Comparison of ENCODE assay signal across 1 cellular context in the genomic region with DNA sequence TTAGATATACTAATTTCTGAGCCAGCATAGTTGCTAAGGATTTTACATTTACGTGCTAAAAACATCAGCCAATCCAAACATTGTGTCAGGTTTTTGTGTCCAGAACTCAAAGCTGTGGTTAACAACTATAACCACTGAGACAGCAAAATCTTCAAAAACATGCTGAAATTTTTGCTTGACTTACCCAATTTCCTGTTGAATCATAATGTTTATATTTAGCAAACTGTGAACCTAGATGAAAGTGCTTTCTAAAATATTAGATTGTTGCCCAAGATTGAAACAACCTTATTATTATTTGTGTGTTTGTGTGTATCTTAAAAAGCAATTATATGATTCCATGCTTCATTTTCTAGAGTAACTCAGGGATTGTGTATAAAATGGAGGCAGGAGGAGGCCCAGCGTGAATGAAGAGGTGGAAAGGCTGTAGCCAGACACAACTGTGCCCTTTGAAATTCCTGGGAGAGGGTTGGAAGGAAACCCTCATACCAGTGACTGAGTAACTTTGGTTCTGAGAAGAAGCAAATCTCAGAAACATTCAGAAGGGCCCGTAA.
TF ChIP-seq lines count a peak whose summit lies in the region.

No MANE protein-coding gene starts in this region.

TF ChIP-seq in HCT116, 20 proteins besides CTCF, POLR2A, EP300 and RAD21 (continued from another document):
- no peak for TF ChIP-seq REST (IDR thresholded peaks at IDR 0.05; ENCODE audit: low read depth)
